In the genomic region with DNA sequence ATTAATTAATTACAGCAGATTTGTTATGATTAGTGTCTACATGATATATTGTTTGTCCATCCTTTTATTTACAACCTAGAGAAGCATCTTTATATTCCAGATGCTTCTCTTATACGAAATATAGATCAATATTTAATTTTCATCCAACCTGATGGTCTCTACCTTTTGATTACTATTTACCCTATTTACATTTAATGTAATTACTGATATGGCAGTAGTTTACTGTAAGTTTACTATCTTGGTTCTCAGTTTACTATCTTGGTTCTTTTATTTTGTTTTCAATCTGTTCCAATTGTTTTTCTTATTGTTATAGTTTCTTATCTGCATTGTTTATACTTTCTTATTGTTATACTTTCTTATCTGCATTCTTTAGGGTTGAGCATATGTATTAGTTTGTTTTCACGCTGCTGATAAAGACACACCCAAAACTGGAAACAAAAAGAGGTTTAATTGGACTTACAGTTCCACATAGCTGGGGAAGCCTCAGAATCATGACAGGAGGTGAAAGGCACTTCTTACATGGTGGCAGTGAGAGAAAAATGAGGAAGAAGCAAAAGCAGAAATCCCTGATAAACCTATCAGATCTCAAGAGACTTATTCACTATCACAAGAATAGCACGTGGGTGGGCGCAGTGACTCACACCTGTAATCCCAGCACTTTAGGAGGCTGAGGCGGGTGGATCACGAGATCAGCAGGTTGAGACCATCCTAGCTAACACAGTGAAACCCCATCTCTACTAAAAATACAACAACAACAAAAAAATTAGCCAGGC, we compare ENCODE assay signal across 13 cellular contexts. TPM values are rescaled to one million over a fixed set of nuclear protein-coding genes. Genes with fewer than 3 reads are reported as not detected.
DNase-seq lines count a peak whose midpoint lies in the region; ATAC-seq lines count a peak whose summit lies in the region.
"Had no signal": no experiment of that assay in that cellular context is flagged by ENCODE, and none has a peak within 500 bp of the region (broad histone marks: within the 10 kb centered on the region; RNA-seq: fewer than 3 reads in every experiment).

No MANE protein-coding gene starts in this region.

- peak overlapping the region; percentile 65 for H3K4me2 ChIP-seq in Karpas-422 (ENCODE audit: low read depth, low read length, poor library complexity, severe bottlenecking)

- H3K9me3 Mint-ChIP-seq in activated naive CD8-positive, alpha-beta T cell treated with anti-CD3 and anti-CD28 coated beads for 36 hours, result peaks cover 2% of the 10 kb centered on the region
- no peaks in the 10 kb centered on the region for H3K9me3 Mint-ChIP-seq in effector memory CD8-positive, alpha-beta T cell
- H3K9me3 Mint-ChIP-seq: naive thymus-derived CD4-positive, alpha-beta T cell had no signal

- H3K27me3 ChIP-seq in Karpas-422 (ENCODE audit: low read length), result no peaks in the 10 kb centered on the region
- H3K27me3 ChIP-seq: vagina had no signal

- H3K9me3 ChIP-seq in Karpas-422 (ENCODE audit: low read length), result no peaks in the 10 kb centered on the region
- H3K9me3 ChIP-seq: vagina had no signal

- H3K27ac Mint-ChIP-seq in activated naive CD8-positive, alpha-beta T cell treated with anti-CD3 and anti-CD28 coated beads for 36 hours, result no peak overlapping the region
- peak overlapping the region in 1 of 2 donors; percentile 57 for H3K27ac Mint-ChIP-seq in effector memory CD8-positive, alpha-beta T cell

- 0 out of 2 replicates have a peak overlapping the region, but pooled peaks have one; percentile 37 for H3K4me3 ChIP-seq in Karpas-422 (ENCODE audit: low read length)
- H3K4me3 ChIP-seq: vagina had no signal

- H3K27me3 Mint-ChIP-seq in activated naive CD8-positive, alpha-beta T cell treated with anti-CD3 and anti-CD28 coated beads for 36 hours, result no peaks in the 10 kb centered on the region
- H3K27me3 Mint-ChIP-seq in effector memory CD8-positive, alpha-beta T cell, result no peaks in the 10 kb centered on the region
- H3K27me3 Mint-ChIP-seq: naive thymus-derived CD4-positive, alpha-beta T cell had no signal

- H3K4me1 Mint-ChIP-seq in activated naive CD8-positive, alpha-beta T cell treated with anti-CD3 and anti-CD28 coated beads for 36 hours, result peaks cover 41% of the 10 kb centered on the region
- peaks cover 13 to 24% of the 10 kb centered on the region in 2 donors for H3K4me1 Mint-ChIP-seq in effector memory CD8-positive, alpha-beta T cell (ENCODE audit: low read depth in 2 of 2)

- peak overlapping the region; percentile 90 for H3K27ac ChIP-seq in Karpas-422 (ENCODE audit: low read length)
- H3K27ac ChIP-seq: vagina had no signal

- no peak for ATAC-seq in effector memory CD8-positive, alpha-beta T cell (replicated peaks)
- ATAC-seq: naive thymus-derived CD4-positive, alpha-beta T cell; right cardiac atrium had no signal

- H2AFZ ChIP-seq in Karpas-422 (ENCODE audit: low read length), result no peak overlapping the region

- no peak overlapping the region for H3K4me3 Mint-ChIP-seq in activated naive CD8-positive, alpha-beta T cell treated with anti-CD3 and anti-CD28 coated beads for 36 hours
- H3K4me3 Mint-ChIP-seq in effector memory CD8-positive, alpha-beta T cell, result no peak overlapping the region
- H3K4me3 Mint-ChIP-seq: naive thymus-derived CD4-positive, alpha-beta T cell had no signal

- H3K4me1 ChIP-seq in Karpas-422 (ENCODE audit: low read length), result peaks cover 42% of the 10 kb centered on the region

- peak; percentile 2 to 27 for DNase-seq in activated CD4-positive, alpha-beta T cell treated with anti-CD3 and anti-CD28 coated beads, Interleukin-2, amount 50 U/mL, for 4 hours
- DNase-seq in activated CD4-positive, alpha-beta T cell treated with anti-CD3 and anti-CD28 coated beads for 1 hour, result no peak
- DNase-seq in Karpas-422 (peak; percentile 89), cerebellum (ENCODE audit: low spot score) (no peak), HuH-7 (ENCODE audit: low spot score) (no peak)
- DNase-seq in activated naive CD8-positive, alpha-beta T cell treated with anti-CD3 and anti-CD28 coated beads for 36 hours, result peak; percentile 25
- DNase-seq in stimulated activated CD4-positive, alpha-beta T cell treated with anti-CD3 and anti-CD28 coated beads, Interleukin-4, amount 100 ng/mL, for 24 hours, result peak; percentile 6
- no peak for DNase-seq in effector memory CD8-positive, alpha-beta T cell
- DNase-seq: DMS 273 treated with DMSO at 0.1 percent for 48 hours; naive thymus-derived CD4-positive, alpha-beta T cell; NCI-H1694 treated with DMSO at 0.1 percent for 48 hours; right cardiac atrium had no signal

- no peaks in the 10 kb centered on the region; the same call in 1 of the 2 replicates for H3K36me3 ChIP-seq in Karpas-422 (ENCODE audit: insufficient read depth, low read length)
- H3K36me3 ChIP-seq: vagina had no signal

- peaks cover 16% of the 10 kb centered on the region for H3K36me3 Mint-ChIP-seq in activated naive CD8-positive, alpha-beta T cell treated with anti-CD3 and anti-CD28 coated beads for 36 hours
- peaks cover 6% of the 10 kb centered on the region for H3K36me3 Mint-ChIP-seq in effector memory CD8-positive, alpha-beta T cell (ENCODE audit: insufficient read depth)

- H3K9me2 ChIP-seq in Karpas-422 (replicated peaks; ENCODE audit: insufficient read depth, low read length), result no peaks in the 10 kb centered on the region

- H3K79me2 ChIP-seq in Karpas-422 (ENCODE audit: low read length), result peaks cover 94% of the 10 kb centered on the region

- H3K9ac ChIP-seq in Karpas-422 (ENCODE audit: low read length), result no peak overlapping the region

- H4K20me1 ChIP-seq in Karpas-422 (ENCODE audit: insufficient read depth, low read depth, low read length), result no peaks in the 10 kb centered on the region

RNA-seq across cellular contexts. Expression of gene FAF1, which starts 28.9 kb away (rescaled TPM):
- total RNA-seq in Karpas-422 (2014; rRNA removed; shearing (Covaris generic); ENCODE audit: low replicate concordance), result 51.5 and 112 TPM in 2 replicates
- 10 to 100 TPM; 83.7 to 88.5 TPM for total RNA-seq in activated naive CD8-positive, alpha-beta T cell treated with anti-CD3 and anti-CD28 coated beads for 36 hours
- 30.0 TPM for total RNA-seq in cerebellum

RNA-seq across cellular contexts. Expression of gene CDKN2C, which starts 38.9 kb away (rescaled TPM):
- 16.8 and 18.5 TPM in 2 replicates for total RNA-seq in Karpas-422 (2014; rRNA removed; shearing (Covaris generic); ENCODE audit: low replicate concordance)
- total RNA-seq in activated naive CD8-positive, alpha-beta T cell treated with anti-CD3 and anti-CD28 coated beads for 36 hours, result 10 to 100 TPM; 13.0 to 13.6 TPM
- 6.2 TPM for total RNA-seq in cerebellum

Comparison
In these comparisons a context has a peak if more than half of its experiments do, and no peak if none do; other contexts are left out.
1. DNase-seq: peak in activated CD4-positive, alpha-beta T cell treated with anti-CD3 and anti-CD28 coated beads, Interleukin-2, amount 50 U/mL, for 4 hours (2 of 2), Karpas-422 (single experiment), activated naive CD8-positive, alpha-beta T cell treated with anti-CD3 and anti-CD28 coated beads for 36 hours (single experiment) and stimulated activated CD4-positive, alpha-beta T cell treated with anti-CD3 and anti-CD28 coated beads, Interleukin-4, amount 100 ng/mL, for 24 hours (single experiment); none in activated CD4-positive, alpha-beta T cell treated with anti-CD3 and anti-CD28 coated beads for 1 hour (single experiment), cerebellum (single experiment), effector memory CD8-positive, alpha-beta T cell (0 of 3) and HuH-7 (single experiment).